Comparison of ENCODE assay signal across 11 cellular contexts in the genomic region with DNA sequence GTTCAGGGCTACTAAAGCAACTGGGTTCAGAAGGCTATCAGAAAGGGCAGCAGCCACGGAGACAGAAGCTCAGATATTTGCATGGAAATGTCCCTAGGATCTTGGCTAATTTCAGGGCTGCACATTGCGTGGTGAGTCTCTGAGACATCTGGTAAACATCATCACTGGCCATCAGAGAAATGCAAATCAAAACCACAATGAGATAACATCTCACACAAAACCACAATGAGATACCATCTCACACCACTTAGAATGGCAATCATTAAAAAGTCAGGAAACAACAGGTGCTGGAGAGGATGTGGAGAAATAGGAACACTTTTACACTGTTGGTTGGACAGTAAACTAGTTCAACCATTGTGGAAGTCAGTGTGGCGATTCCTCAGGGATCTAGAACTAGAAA. TPM values are rescaled to one million over a fixed set of nuclear protein-coding genes. Genes with fewer than 3 reads are reported as not detected.
DNase-seq lines count a peak whose midpoint lies in the region; ATAC-seq lines count a peak whose summit lies in the region.
"Had no signal": no experiment of that assay in that cellular context is flagged by ENCODE, and none has a peak within 500 bp of the region (broad histone marks: within the 10 kb centered on the region; RNA-seq: fewer than 3 reads in every experiment).

No MANE protein-coding gene starts in this region.

- peak; percentile 24 for DNase-seq in Daoy (ENCODE audit: low read depth)
- peak; percentile 53 for DNase-seq in SK-N-DZ (ENCODE audit: low spot score)
- DNase-seq in iris pigment epithelial cell (ENCODE audit: low read depth), result peak; percentile 73

- ATAC-seq in GM18873 (IDR thresholded peaks at IDR 0.05; ENCODE audit: low FRiP score, unreplicated experiment) (peak; percentile 72), GM19468 (IDR thresholded peaks at IDR 0.05; ENCODE audit: extremely low read depth, unreplicated experiment) (peak; percentile 48), HG02623 (IDR thresholded peaks at IDR 0.05; ENCODE audit: unreplicated experiment) (peak; percentile 51), HG03175 (IDR thresholded peaks at IDR 0.05; ENCODE audit: unreplicated experiment) (peak; percentile 65), HG03571 (IDR thresholded peaks at IDR 0.05; ENCODE audit: unreplicated experiment) (peak; percentile 54)

RNA-seq across cellular contexts. Expression of a gene that starts 4.6 kb away (rescaled TPM):
- 0.40 TPM in 1 of 2 replicates, not detected in the other for total RNA-seq in Daoy (2014; rRNA removed; shearing (Covaris generic))
- polyA plus RNA-seq in SK-N-DZ (2014; cell fraction: cytosol; rRNA removed), result 44.9 and 47.4 TPM in 2 replicates
- polyA plus RNA-seq in SK-N-DZ (2014; cell fraction: nucleus; rRNA removed), result 41.3 and 41.7 TPM in 2 replicates
- total RNA-seq: dermis microvascular lymphatic vessel endothelial cell had no signal
- polyA plus RNA-seq: BJ; naive thymus-derived CD4-positive, alpha-beta T cell had no signal

Comparison
In these comparisons a context has a peak if more than half of its experiments do, and no peak if none do; other contexts are left out.
1. Peak in every context shown above with its lines: DNase-seq and ATAC-seq.